Comparison of ENCODE assay signal across 7 cellular contexts in genomic region chr2:182186132-182186735, GRCh38.
DNase-seq lines count a peak whose midpoint lies in the region; ATAC-seq, FAIRE-seq and TF ChIP-seq lines count a peak whose summit lies in the region.

No MANE protein-coding gene starts in this region.

- H3K4me1 ChIP-seq in transverse colon: no peaks in the 10 kb centered on the region

- peak; percentile 0 for DNase-seq in GM12891 (ENCODE audit: insufficient read length, low spot score)
- DNase-seq in NCI-H2171 treated with DMSO at 0.1 percent for 48 hours (lab: John Stamatoyannopoulos, UW): peak; percentile 45
- DNase-seq in astrocyte of the cerebellum (ENCODE audit: low read depth): peak; percentile 36
- peak; percentile 26 for DNase-seq in iris pigment epithelial cell (ENCODE audit: low read depth)
- no peak for DNase-seq in transverse colon
- DNase-seq in activated naive CD4-positive, alpha-beta T cell treated with Interleukin-2 at 50 U/mL for 16 hours: no peak

- peak; percentile 37 for TF ChIP-seq CTCF in astrocyte of the cerebellum (IDR thresholded peaks at IDR 0.05; ENCODE audit: low read depth, low read length, missing control alignments)
- peak; percentile 80 to 88 (median 84) for TF ChIP-seq CTCF in transverse colon (IDR thresholded peaks at IDR 0.05)

- no peaks in the 10 kb centered on the region for H3K27me3 ChIP-seq in transverse colon

- ATAC-seq in HG02798 (IDR thresholded peaks at IDR 0.05; ENCODE audit: poor library complexity, unreplicated experiment): peak; percentile 70

- intact Hi-C loops in transverse colon (cut with DNase I; ENCODE audit: low total_unique reads): loop anchor here (5.0 kb wide), 1 partner anchor 466 kb away; no protein-coding TSS in a partner anchor

- WGBS in transverse colon (ENCODE audit: low coverage in 1 of 2), 2 donors: 33 to 34% methylated on average over 4 of the region's 4 CpGs

- peak; percentile 13 for FAIRE-seq in GM12891 (lab: Jason Lieb, UNC)

- no peak for TF ChIP-seq EP300 in transverse colon (IDR thresholded peaks at IDR 0.05; ENCODE audit: low read depth)

- peaks cover 8 to 14% of the 10 kb centered on the region in 2 donors for H3K9me3 ChIP-seq in transverse colon

- H3K27ac ChIP-seq in transverse colon: no peak overlapping the region

- no peaks in the 10 kb centered on the region for H3K36me3 ChIP-seq in transverse colon

- in situ Hi-C loops in astrocyte of the cerebellum (cut with HindIII; ENCODE audit: low sequenced_read_pairs): loop anchor here (25.0 kb wide), 1 partner anchor 476 kb away; no protein-coding TSS in a partner anchor
- in situ Hi-C loops in transverse colon (cut with MboI; ENCODE audit: low pct_ligation_motif_present in 1 of 4, low pct_unique_long_range_greater_than_20kb in 1 of 4, low sequenced_read_pairs in 3 of 4): loop anchor here (5.0 to 25.0 kb wide), 3 partner anchors 466 to 801 kb away; no protein-coding TSS in a partner anchor

- H3K4me3 ChIP-seq in astrocyte of the cerebellum (ENCODE audit: low read depth, low read length) (no peak overlapping the region), transverse colon (no peak overlapping the region)

- TF ChIP-seq POLR2A in GM12891 (IDR thresholded peaks at IDR 0.05; ENCODE audit: low read depth, low read length) (no peak), transverse colon (IDR thresholded peaks at IDR 0.05) (no peak)

TF ChIP-seq in GM12891, 5 proteins besides CTCF, POLR2A, EP300 and RAD21:
- TF ChIP-seq TAF1 (IDR thresholded peaks at IDR 0.05; ENCODE audit: low read depth, low read length): no peak
- TF ChIP-seq PAX5 (IDR thresholded peaks at IDR 0.05; ENCODE audit: insufficient read depth, low read length, severe bottlenecking): no peak
- no peak for TF ChIP-seq POLR2AphosphoS5 (IDR thresholded peaks at IDR 0.05; ENCODE audit: low read depth, low read length)
- no peak for TF ChIP-seq SPI1 (IDR thresholded peaks at IDR 0.05; ENCODE audit: low read depth, low read length)
- TF ChIP-seq POU2F2 (IDR thresholded peaks at IDR 0.05; ENCODE audit: low read depth, low read length): no peak

Comparison
In these comparisons a context has a peak if more than half of its experiments do, and no peak if none do; other contexts are left out.
1. DNase-seq: peak in GM12891 (single experiment), NCI-H2171 treated with DMSO at 0.1 percent for 48 hours (single experiment), astrocyte of the cerebellum (single experiment) and iris pigment epithelial cell (single experiment); none in transverse colon (single experiment) and activated naive CD4-positive, alpha-beta T cell treated with Interleukin-2 at 50 U/mL for 16 hours (single experiment).